In genomic region chr4:17578482-17578891, GRCh38 we compare ENCODE assay signal across 8 cellular contexts. TPM values are rescaled to one million over a fixed set of nuclear protein-coding genes. Genes with fewer than 3 reads are reported as not detected.
A peak's percentile ranks its signal among the peaks of the same experiment; 100 is the strongest.
DNase-seq lines count a peak whose midpoint lies in the region; ATAC-seq and TF ChIP-seq lines count a peak whose summit lies in the region.

No MANE protein-coding gene starts in this region.

- CTCF ChIA-PET in CD8-positive, alpha-beta memory T cell (lab: Charles Lee): interaction anchor here (1.1 to 1.2 kb wide), 2 partner anchors 9 to 36 kb away, joined by 3 to 9 read pairs; partner anchors contain the start of gene MED28
- CTCF ChIA-PET in activated B cell treated with CpG ODN at 0.5 μM for 24 hours (lab: Charles Lee): interaction anchor here (1.1 to 1.2 kb wide), 2 partner anchors 37 to 55 kb away, joined by 3 read pairs; no protein-coding TSS in a partner anchor

- peak in 2 of 5 donors; percentile 14 to 30 for DNase-seq in CD8-positive, alpha-beta memory T cell
- DNase-seq in activated B cell treated with CpG ODN at 0.5 μM for 24 hours (no peak), occipital lobe (lab: John Stamatoyannopoulos, UW) (no peak), aorta (no peak)

- TF ChIP-seq CTCF in activated B cell treated with CpG ODN at 0.5 μM for 24 hours (IDR thresholded peaks at IDR 0.05): no peak

- H3K4me1 Mint-ChIP-seq in CD8-positive, alpha-beta memory T cell: peaks cover 25 to 43% (median 36%) of the 10 kb centered on the region in 3 donors
- H3K4me1 Mint-ChIP-seq in activated B cell treated with CpG ODN at 0.5 μM for 24 hours: peaks cover 32% of the 10 kb centered on the region

- POLR2A ChIA-PET in CD8-positive, alpha-beta memory T cell (lab: Charles Lee): interaction anchor here (2.5 kb wide), 1 partner anchor 36 kb away, joined by 22 read pairs; the partner anchor contains the start of gene MED28
- POLR2A ChIA-PET in activated B cell treated with CpG ODN at 0.5 μM for 24 hours (lab: Charles Lee): interaction anchor here (0.6 to 4.9 kb wide), 6 partner anchors 14 to 444 kb away, joined by 3 to 75 read pairs (median 8); partner anchors contain the start of gene MED28

- H3K9me3 Mint-ChIP-seq in CD8-positive, alpha-beta memory T cell: peaks cover 0 to 2% (median 0%) of the 10 kb centered on the region in 5 donors
- no peaks in the 10 kb centered on the region for H3K9me3 Mint-ChIP-seq in activated B cell treated with CpG ODN at 0.5 μM for 24 hours

- no peaks in the 10 kb centered on the region for H3K27me3 ChIP-seq in CD8-positive, alpha-beta memory T cell (ENCODE audit: insufficient read depth, low read length, poor library complexity, severe bottlenecking)
- H3K27me3 ChIP-seq in iPS-18a (ENCODE audit: control insufficient read depth, insufficient read depth, low read length): peaks cover 8% of the 10 kb centered on the region
- H3K27me3 ChIP-seq in subcutaneous abdominal adipose tissue (ENCODE audit: control insufficient read depth in 5 of 5, insufficient read depth in 4 of 5, low read length in 5 of 5): no peaks in the 10 kb centered on the region
- H3K27me3 ChIP-seq in aorta (ENCODE audit: control insufficient read depth in 1 of 2, insufficient read depth in 2 of 2, low read length in 1 of 2): no peaks in the 10 kb centered on the region

- peak overlapping the region; percentile 96 to 100 (median 98) for H3K27ac Mint-ChIP-seq in CD8-positive, alpha-beta memory T cell
- H3K27ac Mint-ChIP-seq in activated B cell treated with CpG ODN at 0.5 μM for 24 hours: peak overlapping the region; percentile 92

- H3K36me3 ChIP-seq in CD8-positive, alpha-beta memory T cell (ENCODE audit: insufficient read depth, low read length): peaks cover 21% of the 10 kb centered on the region
- H3K36me3 ChIP-seq in iPS-18a (ENCODE audit: control insufficient read depth, low read depth, low read length): peaks cover 29% of the 10 kb centered on the region
- peaks cover 16 to 31% (median 24%) of the 10 kb centered on the region in 5 donors for H3K36me3 ChIP-seq in subcutaneous abdominal adipose tissue (ENCODE audit: control insufficient read depth in 5 of 5, insufficient read depth in 5 of 5, low read length in 5 of 5)
- H3K36me3 ChIP-seq in aorta (ENCODE audit: control insufficient read depth in 1 of 2, insufficient read depth in 2 of 2, low read length in 1 of 2): peaks cover 0 to 3% of the 10 kb centered on the region in 2 donors

- H3K27me3 Mint-ChIP-seq in CD8-positive, alpha-beta memory T cell: peaks cover 0 to 2% of the 10 kb centered on the region in 2 donors
- no peaks in the 10 kb centered on the region for H3K27me3 Mint-ChIP-seq in activated B cell treated with CpG ODN at 0.5 μM for 24 hours

- peak; percentile 37 for ATAC-seq in GM19452 (IDR thresholded peaks at IDR 0.05; ENCODE audit: unreplicated experiment)
- peak; percentile 25 for ATAC-seq in HG03520 (IDR thresholded peaks at IDR 0.05; ENCODE audit: unreplicated experiment)
- ATAC-seq in activated B cell treated with CpG ODN at 0.5 μM for 24 hours (ENCODE audit: low read depth): no peak
- ATAC-seq in aorta (ENCODE audit: low FRiP score): no peak

- intact Hi-C loops in activated B cell treated with CpG ODN at 0.5 μM for 24 hours (cut with micrococcal nuclease) (loop anchor here (5.0 kb wide), 1 partner anchor 1351 kb away; the partner anchor contains the start of gene TAPT1), aorta (cut with DNase I) (loop anchor here (5.0 to 10.0 kb wide), 4 partner anchors 39 to 446 kb away; partner anchors contain the start of genes DCAF16 (in 1 of the 2), LCORL (in 1 of the 2), NCAPG (in 1 of the 2) and QDPR (in 1 of the 2))

- no peaks in the 10 kb centered on the region for H3K9me3 ChIP-seq in CD8-positive, alpha-beta memory T cell (ENCODE audit: low read length)
- H3K9me3 ChIP-seq in iPS-18a (ENCODE audit: control insufficient read depth, low read depth, low read length) (no peaks in the 10 kb centered on the region), subcutaneous abdominal adipose tissue (ENCODE audit: control insufficient read depth in 5 of 5, low read length in 5 of 5) (no peaks in the 10 kb centered on the region), aorta (ENCODE audit: control insufficient read depth, low read length) (no peaks in the 10 kb centered on the region)

- H3K9ac ChIP-seq in iPS-18a (ENCODE audit: low read length) (no peak overlapping the region), subcutaneous abdominal adipose tissue (ENCODE audit: low read length in 5 of 5) (peak overlapping the region; percentile 71 to 95 (median 87))

- peaks cover 23% of the 10 kb centered on the region for H3K4me1 ChIP-seq in CD8-positive, alpha-beta memory T cell (ENCODE audit: insufficient read depth, low read length)
- H3K4me1 ChIP-seq in iPS-18a (ENCODE audit: control insufficient read depth, low read depth, low read length): no peaks in the 10 kb centered on the region
- peaks cover 0 to 57% (median 30%) of the 10 kb centered on the region in 5 donors for H3K4me1 ChIP-seq in subcutaneous abdominal adipose tissue (ENCODE audit: control insufficient read depth in 5 of 5, insufficient read depth in 5 of 5, low read length in 5 of 5)
- no peaks in the 10 kb centered on the region for H3K4me1 ChIP-seq in aorta (ENCODE audit: control insufficient read depth in 1 of 2, insufficient read depth in 2 of 2, low read length in 2 of 2)

- peaks cover 0 to 56% (median 2%) of the 10 kb centered on the region in 3 donors for H3K36me3 Mint-ChIP-seq in CD8-positive, alpha-beta memory T cell
- peaks cover 37% of the 10 kb centered on the region for H3K36me3 Mint-ChIP-seq in activated B cell treated with CpG ODN at 0.5 μM for 24 hours (ENCODE audit: low read depth)

- H3K27ac ChIP-seq in CD8-positive, alpha-beta memory T cell (ENCODE audit: low read depth, low read length): peak overlapping the region; percentile 95
- H3K27ac ChIP-seq in iPS-18a (ENCODE audit: low read length) (no peak overlapping the region), subcutaneous abdominal adipose tissue (ENCODE audit: low read depth, low read length) (peak overlapping the region; percentile 96), aorta (ENCODE audit: low read depth in 1 of 2, low read length in 2 of 2) (peak overlapping the region in 1 of 2 donors; percentile 11)

- 62% methylated on average over 6 of the region's 6 CpGs for WGBS in aorta, 2 donors

- peak overlapping the region; percentile 88 to 95 (median 93) for H3K4me3 Mint-ChIP-seq in CD8-positive, alpha-beta memory T cell
- H3K4me3 Mint-ChIP-seq in activated B cell treated with CpG ODN at 0.5 μM for 24 hours: peak overlapping the region; percentile 89

- peak overlapping the region; percentile 87 for H3K4me3 ChIP-seq in CD8-positive, alpha-beta memory T cell (ENCODE audit: low read length)
- H3K4me3 ChIP-seq in iPS-18a (ENCODE audit: low read length) (peak overlapping the region; percentile 69), subcutaneous abdominal adipose tissue (ENCODE audit: low read depth in 1 of 5, low read length in 5 of 5) (peak overlapping the region; percentile 72 to 91 (median 87)), aorta (ENCODE audit: low read length in 2 of 2) (peak overlapping the region in 1 of 2 donors; percentile 78)

RNA-seq across cellular contexts. Expression of gene LAP3, which starts 1.5 kb away (rescaled TPM):
- total RNA-seq in CD8-positive, alpha-beta memory T cell: 10 to 100 TPM; 89.0 to 93.0 TPM
- 49.6 TPM for polyA plus RNA-seq in CD8-positive, alpha-beta memory T cell
- total RNA-seq in activated B cell treated with CpG ODN at 0.5 μM for 24 hours: 45.1 and 50.5 TPM in 2 replicates
- 45.2 TPM for total RNA-seq in occipital lobe
- total RNA-seq in aorta: 10 to 100 TPM; 65.4 to 93.4 TPM
- polyA plus RNA-seq in aorta: 10 to 100 TPM; 36.9 to 39.8 TPM

RNA-seq across cellular contexts. Expression of gene MED28, which starts 36.0 kb away (rescaled TPM):
- 10 to 100 TPM; 49.4 to 51.7 TPM for total RNA-seq in CD8-positive, alpha-beta memory T cell
- polyA plus RNA-seq in CD8-positive, alpha-beta memory T cell: 40.4 TPM
- total RNA-seq in activated B cell treated with CpG ODN at 0.5 μM for 24 hours: 71.9 and 74.6 TPM in 2 replicates
- total RNA-seq in occipital lobe: 33.5 TPM
- total RNA-seq in aorta: 10 to 100 TPM; 40.9 to 52.7 TPM
- 10 to 100 TPM; 10.2 to 12.8 TPM for polyA plus RNA-seq in aorta

Comparison
In these comparisons a context has a peak if more than half of its experiments do, and no peak if none do; other contexts are left out.
1. ATAC-seq: peak in GM19452 (single experiment) and HG03520 (single experiment); none in activated B cell treated with CpG ODN at 0.5 μM for 24 hours (single experiment) and aorta (single experiment).